ENCODE assay signal across 2 cellular contexts in the genomic region with DNA sequence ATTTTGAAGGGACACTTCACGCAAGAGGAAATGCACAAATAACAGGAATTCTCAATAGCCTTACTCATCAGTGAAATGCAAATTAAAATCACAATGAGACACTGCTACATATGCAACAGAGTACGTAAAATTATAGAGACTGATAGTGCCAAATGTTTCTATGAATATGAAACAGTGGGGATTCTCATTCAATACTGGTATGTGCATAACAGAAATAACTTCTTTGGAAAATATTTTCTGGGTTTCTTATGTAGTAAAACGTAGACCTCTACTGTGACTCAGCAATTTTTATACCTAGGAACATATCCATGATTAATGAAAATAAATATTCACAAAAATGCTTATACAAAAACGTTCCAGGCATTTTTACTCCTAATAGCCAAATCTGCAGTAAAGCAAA.
TF ChIP-seq lines count a peak whose summit lies in the region.

No MANE protein-coding gene starts in this region.

TF ChIP-seq in HepG2, 621 proteins besides CTCF, POLR2A, EP300 and RAD21:
- TF ChIP-seq, protein P1, sequence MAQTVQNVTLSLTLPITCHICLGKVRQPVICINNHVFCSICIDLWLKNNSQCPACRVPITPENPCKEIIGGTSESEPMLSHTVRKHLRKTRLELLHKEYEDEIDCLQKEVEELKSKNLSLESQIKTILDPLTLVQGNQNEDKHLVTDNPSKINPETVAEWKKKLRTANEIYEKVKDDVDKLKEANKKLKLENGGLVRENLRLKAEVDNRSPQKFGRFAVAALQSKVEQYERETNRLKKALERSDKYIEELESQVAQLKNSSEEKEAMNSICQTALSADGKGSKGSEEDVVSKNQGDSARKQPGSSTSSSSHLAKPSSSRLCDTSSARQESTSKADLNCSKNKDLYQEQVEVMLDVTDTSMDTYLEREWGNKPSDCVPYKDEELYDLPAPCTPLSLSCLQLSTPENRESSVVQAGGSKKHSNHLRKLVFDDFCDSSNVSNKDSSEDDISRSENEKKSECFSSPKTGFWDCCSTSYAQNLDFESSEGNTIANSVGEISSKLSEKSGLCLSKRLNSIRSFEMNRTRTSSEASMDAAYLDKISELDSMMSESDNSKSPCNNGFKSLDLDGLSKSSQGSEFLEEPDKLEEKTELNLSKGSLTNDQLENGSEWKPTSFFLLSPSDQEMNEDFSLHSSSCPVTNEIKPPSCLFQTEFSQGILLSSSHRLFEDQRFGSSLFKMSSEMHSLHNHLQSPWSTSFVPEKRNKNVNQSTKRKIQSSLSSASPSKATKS (CRISPR knock-in tag; IDR thresholded peaks at IDR 0.05), result no peak
- TF ChIP-seq, protein P2, sequence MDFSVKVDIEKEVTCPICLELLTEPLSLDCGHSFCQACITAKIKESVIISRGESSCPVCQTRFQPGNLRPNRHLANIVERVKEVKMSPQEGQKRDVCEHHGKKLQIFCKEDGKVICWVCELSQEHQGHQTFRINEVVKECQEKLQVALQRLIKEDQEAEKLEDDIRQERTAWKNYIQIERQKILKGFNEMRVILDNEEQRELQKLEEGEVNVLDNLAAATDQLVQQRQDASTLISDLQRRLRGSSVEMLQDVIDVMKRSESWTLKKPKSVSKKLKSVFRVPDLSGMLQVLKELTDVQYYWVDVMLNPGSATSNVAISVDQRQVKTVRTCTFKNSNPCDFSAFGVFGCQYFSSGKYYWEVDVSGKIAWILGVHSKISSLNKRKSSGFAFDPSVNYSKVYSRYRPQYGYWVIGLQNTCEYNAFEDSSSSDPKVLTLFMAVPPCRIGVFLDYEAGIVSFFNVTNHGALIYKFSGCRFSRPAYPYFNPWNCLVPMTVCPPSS (IDR thresholded peaks at IDR 0.05), result no peak
- peak; percentile 85 for TF ChIP-seq NFE2L2 (IDR thresholded peaks at IDR 0.05; ENCODE audit: low read length)

TF ChIP-seq in H1, 55 proteins besides CTCF, POLR2A, EP300 and RAD21:
- TF ChIP-seq SAP30 (IDR thresholded peaks at IDR 0.05; ENCODE audit: insufficient read depth, insufficient replicate concordance, low read length) (no peak), TAF7 (optimal IDR thresholded peaks at IDR 0.05; ENCODE audit: borderline replicate concordance, low read depth, low read length) (no peak), SUZ12 (IDR thresholded peaks at IDR 0.05; ENCODE audit: low read length) (no peak), BACH1 (IDR thresholded peaks at IDR 0.05; ENCODE audit: low read length) (peak; percentile 69)
